2 cellular contexts compared by ENCODE assay signal in the genomic region with DNA sequence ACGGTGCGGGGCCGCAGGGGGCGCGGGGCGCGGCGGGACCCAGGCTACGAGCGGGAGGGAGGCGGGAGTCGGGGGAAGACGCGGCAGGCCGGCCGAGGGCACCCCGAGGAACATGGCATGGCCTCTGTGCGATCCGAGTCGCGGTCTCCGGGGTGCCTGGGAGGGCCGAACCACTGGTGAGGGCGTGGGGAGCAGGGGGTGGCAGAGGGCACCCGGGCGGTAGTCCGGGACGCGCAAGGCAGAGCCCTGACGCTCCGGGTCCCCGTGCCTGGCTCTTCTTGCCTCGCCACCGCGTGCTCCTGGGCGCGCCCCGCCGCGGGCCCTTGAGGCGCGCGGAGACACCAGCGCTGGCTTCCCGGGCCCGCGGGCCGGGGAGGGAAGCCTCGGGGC.
A peak's percentile ranks its signal among the peaks of the same experiment; 100 is the strongest.
TF ChIP-seq lines count a peak whose summit lies in the region.

No MANE protein-coding gene starts in this region.

TF ChIP-seq in H1, 55 proteins besides CTCF, POLR2A, EP300 and RAD21:
- TF ChIP-seq CHD7 (IDR thresholded peaks at IDR 0.05; ENCODE audit: insufficient replicate concordance, low read length) (no peak), POLR2AphosphoS5 (IDR thresholded peaks at IDR 0.05; ENCODE audit: low read depth, low read length) (peak; percentile 64; the same call in 1 of the 2 replicates), KDM4A (IDR thresholded peaks at IDR 0.05; ENCODE audit: low read depth, low read length, severe bottlenecking) (no peak), CHD2 (IDR thresholded peaks at IDR 0.05; ENCODE audit: low read length) (no peak), SRF (IDR thresholded peaks at IDR 0.05; ENCODE audit: low read depth, low read length) (no peak), NRF1 (IDR thresholded peaks at IDR 0.05; ENCODE audit: low read depth, low read length) (no peak), E2F6 (IDR thresholded peaks at IDR 0.05) (peak; percentile 51)
- TF ChIP-seq, protein P1, sequence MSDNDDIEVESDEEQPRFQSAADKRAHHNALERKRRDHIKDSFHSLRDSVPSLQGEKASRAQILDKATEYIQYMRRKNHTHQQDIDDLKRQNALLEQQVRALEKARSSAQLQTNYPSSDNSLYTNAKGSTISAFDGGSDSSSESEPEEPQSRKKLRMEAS (IDR thresholded peaks at IDR 0.05) = peak; percentile 78

TF ChIP-seq in neural cell, 6 proteins besides CTCF, POLR2A, EP300 and RAD21:
- no peak for TF ChIP-seq MXI1 (conservative IDR thresholded peaks at IDR 0.05; ENCODE audit: poor library complexity, severe bottlenecking)
TF ChIP-seq in neural cell: peak in this region for 0.
